Comparison of ENCODE assay signal across 26 cellular contexts in genomic region chr5:56737918-56738606, GRCh38.
A peak's percentile ranks its signal among the peaks of the same experiment; 100 is the strongest.
DNase-seq lines count a peak whose midpoint lies in the region; ATAC-seq and TF ChIP-seq lines count a peak whose summit lies in the region.
"Had no signal": no experiment of that assay in that cellular context is flagged by ENCODE, and none has a peak within 500 bp of the region (broad histone marks: within the 10 kb centered on the region; RNA-seq: fewer than 3 reads in every experiment).

No MANE protein-coding gene starts in this region.

- peaks cover 52% of the 10 kb centered on the region for H3K4me1 Mint-ChIP-seq in activated naive CD4-positive, alpha-beta T cell treated with anti-CD3 and anti-CD28 coated beads, Interleukin-2, amount 10 ng/mL, durations not matched to agents 7 days and 5 days
- peaks cover 40 to 54% (median 44%) of the 10 kb centered on the region in 3 donors for H3K4me1 Mint-ChIP-seq in IgD-negative memory B cell
- H3K4me1 Mint-ChIP-seq in activated CD4-positive, alpha-beta memory T cell treated with anti-CD3 and anti-CD28 coated beads, Interleukin-2, amount 10 ng/mL, durations not matched to agents 7 days and 5 days: peaks cover 30% of the 10 kb centered on the region
- peaks cover 37 to 63% of the 10 kb centered on the region in 2 donors for H3K4me1 Mint-ChIP-seq in stimulated activated naive B cell treated with anti-CD40 and anti-IgM and Interleukin-4, amounts not matched to agents 10 μg/mL and 1 μg/mL and 100 μg/mL, for 72 hours

- no peaks in the 10 kb centered on the region for H3K27me3 Mint-ChIP-seq in activated naive CD4-positive, alpha-beta T cell treated with anti-CD3 and anti-CD28 coated beads, Interleukin-2, amount 10 ng/mL, durations not matched to agents 7 days and 5 days
- no peaks in the 10 kb centered on the region for H3K27me3 Mint-ChIP-seq in IgD-negative memory B cell
- peaks cover 2% of the 10 kb centered on the region for H3K27me3 Mint-ChIP-seq in activated CD4-positive, alpha-beta memory T cell treated with anti-CD3 and anti-CD28 coated beads, Interleukin-2, amount 10 ng/mL, durations not matched to agents 7 days and 5 days
- no peaks in the 10 kb centered on the region for H3K27me3 Mint-ChIP-seq in stimulated activated naive B cell treated with anti-CD40 and anti-IgM and Interleukin-4, amounts not matched to agents 10 μg/mL and 1 μg/mL and 100 μg/mL, for 72 hours
- H3K27me3 Mint-ChIP-seq: progenitor cell of endocrine pancreas had no signal

- ATAC-seq in stimulated activated naive B cell treated with anti-CD40 and anti-IgM and Interleukin-4, amounts not matched to agents 10 μg/mL and 1 μg/mL and 100 μg/mL, for 72 hours (replicated peaks): peak; percentile 70 to 73
- ATAC-seq: HCT116, left colon, Right ventricle myocardium inferior had no signal

- no peak for DNase-seq in activated naive CD4-positive, alpha-beta T cell treated with anti-CD3 and anti-CD28 coated beads, Interleukin-2, amount 10 ng/mL, durations not matched to agents 7 days and 5 days
- no peak for DNase-seq in activated naive CD4-positive, alpha-beta T cell treated with Interleukin-2 at 50 U/mL for 16 hours
- no peak for DNase-seq in activated CD4-positive, alpha-beta memory T cell treated with anti-CD3 and anti-CD28 coated beads, Interleukin-2, amount 10 ng/mL, durations not matched to agents 7 days and 5 days
- DNase-seq in stimulated activated naive B cell treated with anti-CD40 and anti-IgM and Interleukin-4, amounts not matched to agents 10 μg/mL and 1 μg/mL and 100 μg/mL, for 72 hours: no peak
- no peak for DNase-seq in stimulated activated CD4-positive, alpha-beta T cell treated with anti-CD3 and anti-CD28 coated beads, Interleukin-15, amount 100 ng/mL, for 24 hours
- no peak for DNase-seq in HEK293T (ENCODE audit: extremely low spot score)
- no peak for DNase-seq in SW480 (ENCODE audit: low spot score)
- DNase-seq: ACHN; activated CD4-positive, CD25-positive, alpha-beta regulatory T cell; adrenal gland; brain microvascular endothelial cell; C1 segment of cervical spinal cord; effector memory CD8-positive, alpha-beta T cell; foreskin melanocyte; left colon; MM.1S; NCI-H1417 treated with DMSO at 0.1 percent for 48 hours; NCI-H2081 treated with DMSO at 0.1 percent for 48 hours; NCI-H82; OCI-M1; sigmoid colon had no signal

- peak overlapping the region; percentile 9 for H3K4me3 Mint-ChIP-seq in activated naive CD4-positive, alpha-beta T cell treated with anti-CD3 and anti-CD28 coated beads, Interleukin-2, amount 10 ng/mL, durations not matched to agents 7 days and 5 days
- H3K4me3 Mint-ChIP-seq in IgD-negative memory B cell: peak overlapping the region in 1 of 4 donors; percentile 29
- H3K4me3 Mint-ChIP-seq in activated CD4-positive, alpha-beta memory T cell treated with anti-CD3 and anti-CD28 coated beads, Interleukin-2, amount 10 ng/mL, durations not matched to agents 7 days and 5 days: no peak overlapping the region
- H3K4me3 Mint-ChIP-seq in stimulated activated naive B cell treated with anti-CD40 and anti-IgM and Interleukin-4, amounts not matched to agents 10 μg/mL and 1 μg/mL and 100 μg/mL, for 72 hours: no peak overlapping the region

- H3K36me3 Mint-ChIP-seq in activated naive CD4-positive, alpha-beta T cell treated with anti-CD3 and anti-CD28 coated beads, Interleukin-2, amount 10 ng/mL, durations not matched to agents 7 days and 5 days: peaks cover 20% of the 10 kb centered on the region
- peaks cover 2% of the 10 kb centered on the region for H3K36me3 Mint-ChIP-seq in IgD-negative memory B cell
- peaks cover 9% of the 10 kb centered on the region for H3K36me3 Mint-ChIP-seq in activated CD4-positive, alpha-beta memory T cell treated with anti-CD3 and anti-CD28 coated beads, Interleukin-2, amount 10 ng/mL, durations not matched to agents 7 days and 5 days (ENCODE audit: low read depth)
- peaks cover 0 to 2% of the 10 kb centered on the region in 2 donors for H3K36me3 Mint-ChIP-seq in stimulated activated naive B cell treated with anti-CD40 and anti-IgM and Interleukin-4, amounts not matched to agents 10 μg/mL and 1 μg/mL and 100 μg/mL, for 72 hours

- POLR2A ChIA-PET in activated CD4-positive, alpha-beta memory T cell treated with anti-CD3 and anti-CD28 coated beads, Interleukin-2, amount 10 ng/mL, durations not matched to agents 7 days and 5 days (lab: Charles Lee): interaction anchor here (1.2 to 3.2 kb wide), 6 partner anchors 10 to 259 kb away, joined by 3 to 21 read pairs (median 9); partner anchors contain the start of gene MAP3K1
- POLR2A ChIA-PET in HEK293T (lab: Yijun Ruan, JAX): no interaction called here

- CTCF ChIA-PET in activated naive CD4-positive, alpha-beta T cell treated with anti-CD3 and anti-CD28 coated beads, Interleukin-2, amount 10 ng/mL, durations not matched to agents 7 days and 5 days (lab: Charles Lee): no interaction called here
- CTCF ChIA-PET in activated CD4-positive, alpha-beta memory T cell treated with anti-CD3 and anti-CD28 coated beads, Interleukin-2, amount 10 ng/mL, durations not matched to agents 7 days and 5 days (lab: Charles Lee): interaction anchor here (0.8 to 1.6 kb wide), 5 partner anchors 34 to 258 kb away, joined by 3 to 4 read pairs (median 3); partner anchors contain the start of gene MAP3K1
- CTCF ChIA-PET in HEK293T (lab: Yijun Ruan, JAX): no interaction called here

- peaks cover 6% of the 10 kb centered on the region for H3K9me3 Mint-ChIP-seq in activated naive CD4-positive, alpha-beta T cell treated with anti-CD3 and anti-CD28 coated beads, Interleukin-2, amount 10 ng/mL, durations not matched to agents 7 days and 5 days
- peaks cover 0 to 8% (median 0%) of the 10 kb centered on the region in 3 donors for H3K9me3 Mint-ChIP-seq in IgD-negative memory B cell
- peaks cover 7% of the 10 kb centered on the region for H3K9me3 Mint-ChIP-seq in activated CD4-positive, alpha-beta memory T cell treated with anti-CD3 and anti-CD28 coated beads, Interleukin-2, amount 10 ng/mL, durations not matched to agents 7 days and 5 days
- H3K9me3 Mint-ChIP-seq in stimulated activated naive B cell treated with anti-CD40 and anti-IgM and Interleukin-4, amounts not matched to agents 10 μg/mL and 1 μg/mL and 100 μg/mL, for 72 hours: peaks cover 3 to 5% of the 10 kb centered on the region in 2 donors
- H3K9me3 Mint-ChIP-seq: activated T-helper 2 cell treated with anti-CD3 and anti-CD28 coated beads, Interferon-gamma antibody, Interleukin-2, Interleukin-4, amounts not matched to agents 10 μg/mL and 5 μg/mL and 100 μg/mL, durations not matched to agents 14 hours and 24 hours and 36 hours; effector memory CD8-positive, alpha-beta T cell had no signal

- peak overlapping the region; percentile 56 for H3K27ac Mint-ChIP-seq in activated naive CD4-positive, alpha-beta T cell treated with anti-CD3 and anti-CD28 coated beads, Interleukin-2, amount 10 ng/mL, durations not matched to agents 7 days and 5 days
- H3K27ac Mint-ChIP-seq in IgD-negative memory B cell: peak overlapping the region; percentile 43 to 60 (median 47)
- peak overlapping the region; percentile 33 for H3K27ac Mint-ChIP-seq in activated CD4-positive, alpha-beta memory T cell treated with anti-CD3 and anti-CD28 coated beads, Interleukin-2, amount 10 ng/mL, durations not matched to agents 7 days and 5 days
- H3K27ac Mint-ChIP-seq in stimulated activated naive B cell treated with anti-CD40 and anti-IgM and Interleukin-4, amounts not matched to agents 10 μg/mL and 1 μg/mL and 100 μg/mL, for 72 hours: no peak overlapping the region
- H3K27ac Mint-ChIP-seq: activated T-helper 2 cell treated with anti-CD3 and anti-CD28 coated beads, Interferon-gamma antibody, Interleukin-2, Interleukin-4, amounts not matched to agents 10 μg/mL and 5 μg/mL and 100 μg/mL, durations not matched to agents 14 hours and 24 hours and 36 hours; progenitor cell of endocrine pancreas had no signal

TF ChIP-seq in HEK293T, 16 proteins besides CTCF, POLR2A, EP300 and RAD21:
- no peak for TF ChIP-seq CTBP1 (IDR thresholded peaks at IDR 0.05; ENCODE audit: borderline replicate concordance)
- no peak for TF ChIP-seq BHLHE40 (IDR thresholded peaks at IDR 0.05; ENCODE audit: borderline replicate concordance)
- no peak for TF ChIP-seq SP1 (IDR thresholded peaks at IDR 0.05)
- no peak for TF ChIP-seq PKNOX1 (IDR thresholded peaks at IDR 0.05)
TF ChIP-seq in HEK293T: peak in this region for 0.
